In the genomic region with DNA sequence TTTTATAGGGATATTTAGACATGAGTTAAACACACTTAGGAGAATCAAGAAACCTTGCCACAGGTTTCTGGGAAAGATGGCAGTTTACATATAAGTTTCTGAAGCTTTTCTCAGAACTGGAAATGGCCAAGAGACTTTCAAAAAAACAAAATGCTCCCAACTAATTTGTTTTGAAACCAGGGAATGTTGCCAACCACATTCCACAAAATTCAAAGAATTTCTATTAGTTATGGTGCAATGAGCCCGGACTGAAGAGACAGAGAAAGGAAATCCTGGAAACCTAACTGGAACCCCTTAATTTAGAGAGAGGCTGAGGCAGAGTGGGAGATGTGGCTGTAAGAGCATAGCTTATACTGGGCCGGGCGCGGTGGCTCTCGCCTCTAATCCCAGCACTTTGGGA, we compare ENCODE assay signal across 24 cellular contexts.
A peak's percentile ranks its signal among the peaks of the same experiment; 100 is the strongest.
DNase-seq lines count a peak whose midpoint lies in the region; ATAC-seq and TF ChIP-seq lines count a peak whose summit lies in the region.
"Had no signal": no experiment of that assay in that cellular context is flagged by ENCODE, and none has a peak within 500 bp of the region (broad histone marks: within the 10 kb centered on the region; RNA-seq: fewer than 3 reads in every experiment).

No MANE protein-coding gene starts in this region.

- H2BK12ac ChIP-seq in H9 (ENCODE audit: insufficient read length, low read depth, low read length) = no peak overlapping the region

- no peaks in the 10 kb centered on the region for H3K36me3 ChIP-seq in neural progenitor cell
- H3K36me3 ChIP-seq: HAP-1, MG63 had no signal

- H3K36me3 Mint-ChIP-seq in H9 (ENCODE audit: insufficient read depth in 1 of 3, low read depth in 3 of 3) (no peaks in the 10 kb centered on the region), neural progenitor cell (no peaks in the 10 kb centered on the region)

- no peak overlapping the region for H3T11ph ChIP-seq in H9 (ENCODE audit: low read length)

- H4K5ac ChIP-seq in H9 (ENCODE audit: insufficient read length, low read depth, low read length) = no peak overlapping the region

- H2BK120ac ChIP-seq in H9 (ENCODE audit: low read depth, low read length, poor library complexity, severe bottlenecking) = no peak overlapping the region

- no peak overlapping the region for H2BK5ac ChIP-seq in H9 (ENCODE audit: insufficient read length, low read length)

- no peak for ATAC-seq in GM21619 (IDR thresholded peaks at IDR 0.05; ENCODE audit: unreplicated experiment)
- ATAC-seq: K562 had no signal

- peak; percentile 13 for DNase-seq in AG08395 (ENCODE audit: low spot score)
- DNase-seq in H9 = no peak
- DNase-seq in astrocyte of the hippocampus (ENCODE audit: low read depth, low spot score) = peak; percentile 69
- DNase-seq in neural progenitor cell (ENCODE audit: low spot score) = peak; percentile 6
- DNase-seq in NCI-H2081 treated with DMSO at 0.1 percent for 48 hours (lab: John Stamatoyannopoulos, UW) = no peak
- DNase-seq in GOT3 (lab: John Stamatoyannopoulos, UW) = no peak
- DNase-seq in COR-L47 (lab: John Stamatoyannopoulos, UW) = no peak
- DNase-seq: ACHN; CD8-positive, alpha-beta memory T cell; GF-D8; MG63; NCI-H1092; NCI-H1436; NCI-H1930; NCI-H226; NCI-H524; NCI-H774; NK-92 treated with Interleukin-12 subunit alpha and Interleukin-12 subunit beta, amount 100 ng/mL, for 24 hours had no signal

- H3K4me2 ChIP-seq in H9 (ENCODE audit: insufficient read depth, insufficient read length, low read length) = no peak overlapping the region
- no peak overlapping the region for H3K4me2 ChIP-seq in neural progenitor cell

- H2BK20ac ChIP-seq in H9 (ENCODE audit: low read depth, low read length, poor library complexity, severe bottlenecking) = no peak overlapping the region

- no peaks in the 10 kb centered on the region for H3K23me2 ChIP-seq in H9 (ENCODE audit: insufficient read length, low read depth, low read length, poor library complexity, severe bottlenecking)

- H3K9me3 ChIP-seq in H9 (ENCODE audit: control insufficient read depth, low read depth, low read length) (no peaks in the 10 kb centered on the region), neural progenitor cell (ENCODE audit: low read depth) (no peaks in the 10 kb centered on the region)
- H3K9me3 ChIP-seq: HAP-1, MG63 had no signal

- H3K4me1 ChIP-seq in H9 (ENCODE audit: insufficient read depth, low read length) (no peaks in the 10 kb centered on the region), neural progenitor cell (no peaks in the 10 kb centered on the region)

- no peak overlapping the region for H3K27ac ChIP-seq in H9 (ENCODE audit: insufficient read length, low read depth, low read length)
- H3K27ac ChIP-seq in neural progenitor cell = no peak overlapping the region
- H3K27ac ChIP-seq: 22Rv1, C4-2B, RWPE1 had no signal

- H3K4me3 Mint-ChIP-seq in H9 = no peak overlapping the region
- no peak overlapping the region for H3K4me3 Mint-ChIP-seq in neural progenitor cell
- H3K4me3 Mint-ChIP-seq: CD8-positive, alpha-beta memory T cell had no signal

- H3K4me3 ChIP-seq in neural progenitor cell = no peak overlapping the region
- H3K4me3 ChIP-seq: HAP-1, K562, MG63 had no signal

- H3K27me3 ChIP-seq in H9 (ENCODE audit: insufficient read depth, low read length) (no peaks in the 10 kb centered on the region), neural progenitor cell (no peaks in the 10 kb centered on the region)
- H3K27me3 ChIP-seq: MG63 had no signal

- TF ChIP-seq CTCF in H9 (conservative IDR thresholded peaks at IDR 0.05) = no peak
- no peak for TF ChIP-seq CTCF in neural progenitor cell (IDR thresholded peaks at IDR 0.05)

- H3K4me1 Mint-ChIP-seq in H9 (peaks cover 6 to 9% of the 10 kb centered on the region in 2 experiments), neural progenitor cell (no peaks in the 10 kb centered on the region)

- H3K79me1 ChIP-seq in H9 (ENCODE audit: insufficient read depth, low read depth, low read length, poor library complexity, severe bottlenecking) = no peaks in the 10 kb centered on the region

- H2BK15ac ChIP-seq in H9 (ENCODE audit: low read depth, low read length) = no peak overlapping the region

- H3K27me3 Mint-ChIP-seq in H9 (ENCODE audit: low read depth) (no peaks in the 10 kb centered on the region), neural progenitor cell (ENCODE audit: insufficient read depth, low read depth) (no peaks in the 10 kb centered on the region)
- H3K27me3 Mint-ChIP-seq: CD8-positive, alpha-beta memory T cell had no signal

- no CpG with 5 or more reads among the region's 5 CpGs for WGBS in H9 (ENCODE audit: extremely low coverage, insufficient read length, low lambda C conversion rate)

- H3F3A ChIP-seq in neural progenitor cell (ENCODE audit: low read depth) = no peaks in the 10 kb centered on the region

- no peak overlapping the region for H4K91ac ChIP-seq in H9 (ENCODE audit: insufficient read length, low read depth, low read length)

- H3K23ac ChIP-seq in H9 (ENCODE audit: insufficient read length, low read depth, low read length) = no peak overlapping the region

- H3K9ac ChIP-seq in H9 (ENCODE audit: extremely low read depth, insufficient read length, low read length) (no peak overlapping the region), neural progenitor cell (no peak overlapping the region)

- no peak overlapping the region for H3K56ac ChIP-seq in H9 (ENCODE audit: insufficient read length, low read depth, low read length)

- H3K18ac ChIP-seq in H9 (ENCODE audit: insufficient read length, low read depth, low read length) = no peak overlapping the region

- H3K27ac Mint-ChIP-seq in H9 (peak overlapping the region in 2 of 3 experiments; percentile 28 to 80; a peak in 2 of 7 replicates), neural progenitor cell (no peak overlapping the region)
- H3K27ac Mint-ChIP-seq: CD8-positive, alpha-beta memory T cell had no signal

- H3K14ac ChIP-seq in H9 (ENCODE audit: insufficient read depth, low read length) = no peak overlapping the region

- no peak overlapping the region for H2AFZ ChIP-seq in H9 (ENCODE audit: low read length)
- no peak overlapping the region for H2AFZ ChIP-seq in neural progenitor cell (replicated peaks)

- no peak overlapping the region for H2AK5ac ChIP-seq in H9 (ENCODE audit: insufficient read length, low read length)

- H3K79me2 ChIP-seq in H9 (ENCODE audit: insufficient read depth, low read length) (no peaks in the 10 kb centered on the region), neural progenitor cell (ENCODE audit: low read depth) (no peaks in the 10 kb centered on the region)

- H3K4ac ChIP-seq in H9 (ENCODE audit: low read depth, low read length) = no peak overlapping the region

- H4K20me1 ChIP-seq in H9 (ENCODE audit: control insufficient read depth, insufficient read depth, insufficient read length) (no peaks in the 10 kb centered on the region), neural progenitor cell (ENCODE audit: low read depth) (no peaks in the 10 kb centered on the region)

- H3K9me3 Mint-ChIP-seq in H9 = no peaks in the 10 kb centered on the region
- no peaks in the 10 kb centered on the region for H3K9me3 Mint-ChIP-seq in neural progenitor cell
- H3K9me3 Mint-ChIP-seq: CD8-positive, alpha-beta memory T cell had no signal

- H4K8ac ChIP-seq in H9 (replicated peaks; ENCODE audit: insufficient read length, low read depth, low read length) = no peak overlapping the region

Comparison
In these comparisons a context has a peak if more than half of its experiments do, and no peak if none do; other contexts are left out.
1. DNase-seq: peak in AG08395 (single experiment), astrocyte of the hippocampus (single experiment) and neural progenitor cell (single experiment); none in H9 (single experiment), NCI-H2081 treated with DMSO at 0.1 percent for 48 hours (single experiment), GOT3 (single experiment) and COR-L47 (single experiment).